Comparison of ENCODE assay signal across 8 cellular contexts in genomic region chr6:82364087-82365010, GRCh38. TPM values are rescaled to one million over a fixed set of nuclear protein-coding genes. Genes with fewer than 3 reads are reported as not detected.
A peak's percentile ranks its signal among the peaks of the same experiment; 100 is the strongest.
DNase-seq lines count a peak whose midpoint lies in the region; ATAC-seq, FAIRE-seq and TF ChIP-seq lines count a peak whose summit lies in the region.

No MANE protein-coding gene starts in this region.

- H3K36me3 ChIP-seq in upper lobe of right lung = no peaks in the 10 kb centered on the region

- H3K27ac ChIP-seq in upper lobe of right lung = peak overlapping the region; percentile 38

- ATAC-seq in GM18511 (IDR thresholded peaks at IDR 0.05; ENCODE audit: unreplicated experiment) = peak; percentile 50
- peak; percentile 77 for ATAC-seq in upper lobe of right lung
- ATAC-seq in GM21423 (IDR thresholded peaks at IDR 0.05; ENCODE audit: unreplicated experiment) = no peak

- H3K4me1 Mint-ChIP-seq in mesothelial cell of epicardium = peaks cover 53% of the 10 kb centered on the region

- H3K36me3 Mint-ChIP-seq in mesothelial cell of epicardium = peaks cover 2% of the 10 kb centered on the region

- H3K4me1 ChIP-seq in upper lobe of right lung = peaks cover 12% of the 10 kb centered on the region

- no peak for TF ChIP-seq CTCF in mesothelial cell of epicardium (IDR thresholded peaks at IDR 0.05; ENCODE audit: unreplicated experiment)
- TF ChIP-seq CTCF in upper lobe of right lung (IDR thresholded peaks at IDR 0.05) = no peak

- peaks cover 19% of the 10 kb centered on the region for H3K27me3 Mint-ChIP-seq in mesothelial cell of epicardium (ENCODE audit: low read depth)

- H3K9me3 ChIP-seq in upper lobe of right lung = no peaks in the 10 kb centered on the region

- no peaks in the 10 kb centered on the region for H3K9me3 Mint-ChIP-seq in mesothelial cell of epicardium

- FAIRE-seq in HTR-8/SVneo (lab: Jason Lieb, UNC) = no peak

- DNase-seq in AG08395 (ENCODE audit: low spot score) (peak; percentile 59), HTR-8/SVneo (ENCODE audit: insufficient read length, low spot score) (peak; percentile 44), T-helper 9 cell (peak; percentile 1), epidermal melanocyte (ENCODE audit: insufficient read length, low spot score) (peak; percentile 25), mesothelial cell of epicardium (ENCODE audit: low spot score in 2 of 2, unreplicated experiment in 2 of 2) (peak; percentile 36 to 72), upper lobe of right lung (peak; percentile 82)

- H3K4me3 Mint-ChIP-seq in mesothelial cell of epicardium = peak overlapping the region; percentile 96

- H3K27ac Mint-ChIP-seq in mesothelial cell of epicardium = peak overlapping the region; percentile 94

- intact Hi-C loops in upper lobe of right lung (cut with DNase I) = no loop called here

- peaks cover 7% of the 10 kb centered on the region for H3K27me3 ChIP-seq in upper lobe of right lung

- H3K4me3 ChIP-seq in upper lobe of right lung = peak overlapping the region; percentile 71

RNA-seq across cellular contexts. Expression of gene TPBG, which starts 0.7 kb away (rescaled TPM):
- total RNA-seq in mesothelial cell of epicardium (35.2 to 38.2 TPM (median 37.5 TPM) in 3 replicates), upper lobe of right lung (12.4 TPM)

Comparison
In these comparisons a context has a peak if more than half of its experiments do, and no peak if none do; other contexts are left out.
1. DNase-seq: peak in every context shown above with its lines; median percentile 82 in upper lobe of right lung; 59 in AG08395; 54 in mesothelial cell of epicardium; 44 in HTR-8/SVneo; 25 in epidermal melanocyte; 1 in T-helper 9 cell.